In genomic region chr10:15370741-15371701, GRCh38 we compare ENCODE assay signal across 8 cellular contexts. TPM values are rescaled to one million over a fixed set of nuclear protein-coding genes. Genes with fewer than 3 reads are reported as not detected.
A peak's percentile ranks its signal among the peaks of the same experiment; 100 is the strongest.
DNase-seq lines count a peak whose midpoint lies in the region; ATAC-seq and TF ChIP-seq lines count a peak whose summit lies in the region.

TSS of gene FAM171A1 (minus strand) at chr10:15371289. CDS start at chr10:15371052, 237 bp downstream.

- H2AFZ ChIP-seq in MM.1S (ENCODE audit: low read length) = peak within 1 kb of the TSS; percentile 58; the same call in 1 of the 2 replicates

- no peaks in the 10 kb centered on the region for H3K9me2 ChIP-seq in MM.1S (replicated peaks; ENCODE audit: insufficient read depth, low read length)

- peaks cover 21% of the 10 kb centered on the region for H3K4me1 ChIP-seq in MM.1S (ENCODE audit: low read length)
- peaks cover 0 to 2% of the 10 kb centered on the region in 2 donors for H3K4me1 ChIP-seq in lung (ENCODE audit: control insufficient read depth in 2 of 2, insufficient read depth in 2 of 2, low read length in 2 of 2)

- peak; percentile 53 for ATAC-seq in GM21390 (IDR thresholded peaks at IDR 0.05; ENCODE audit: unreplicated experiment)
- ATAC-seq in lung (ENCODE audit: insufficient read depth, low FRiP score) = peak; percentile 66

- peak; percentile 31 for DNase-seq in CD1c-positive myeloid dendritic cell (ENCODE audit: extremely low spot score)
- peak; percentile 73 for DNase-seq in MM.1S
- DNase-seq in activated CD8-positive, alpha-beta memory T cell treated with anti-CD3 and anti-CD28 coated beads for 1 hour (ENCODE audit: extremely low read depth in 1 of 2, low read depth in 1 of 2) = peak; percentile 15 to 27
- DNase-seq in ecto neural progenitor cell (ENCODE audit: low spot score) = peak; percentile 80
- no peak for DNase-seq in lung (ENCODE audit: low spot score)
- peak; percentile 26 to 46 (median 27) for DNase-seq in stimulated activated CD4-positive, alpha-beta T cell treated with anti-CD3 and anti-CD28 coated beads, TNF-alpha, amount 100 ng/mL, for 1 hour (ENCODE audit: low read depth in 3 of 3, low spot score in 1 of 3)
- DNase-seq in NCI-H187 treated with DMSO at 0.1 percent for 48 hours (lab: John Stamatoyannopoulos, UW) = no peak

- H3F3A ChIP-seq in MM.1S (ENCODE audit: insufficient read depth, low read length) = peaks cover 20% of the 10 kb centered on the region

- H3K4me3 ChIP-seq in MM.1S (ENCODE audit: low read length) = peak within 1 kb of the TSS; percentile 65
- peak within 1 kb of the TSS; percentile 72 for H3K4me3 ChIP-seq in lung

- no peak within 1 kb of the TSS for H3K27ac ChIP-seq in MM.1S (ENCODE audit: low read length)
- H3K27ac ChIP-seq in lung (ENCODE audit: low read depth in 1 of 2, low read length in 1 of 2) = peak within 1 kb of the TSS in 1 of 2 donors; percentile 80

- H3K27me3 ChIP-seq in MM.1S (replicated peaks; ENCODE audit: insufficient read depth, low read length) = no peaks in the 10 kb centered on the region
- H3K27me3 ChIP-seq in lung (ENCODE audit: control insufficient read depth, insufficient read depth) = no peaks in the 10 kb centered on the region

- 2 to 3% methylated on average over 62 to 135 of the region's 135 CpGs for WGBS in lung, 2 donors

- no peaks in the 10 kb centered on the region for H4K20me1 ChIP-seq in MM.1S (ENCODE audit: insufficient read depth, low read length)

- H3K4me2 ChIP-seq in MM.1S (ENCODE audit: low read depth, low read length) = peak within 1 kb of the TSS; percentile 83

- no peaks in the 10 kb centered on the region for H3K36me3 ChIP-seq in MM.1S (replicated peaks; ENCODE audit: insufficient read depth, low read length)
- H3K36me3 ChIP-seq in lung (ENCODE audit: control insufficient read depth in 2 of 2, insufficient read depth in 2 of 2, low read length in 2 of 2) = no peaks in the 10 kb centered on the region

- no peaks in the 10 kb centered on the region for H3K9me3 ChIP-seq in MM.1S (replicated peaks; ENCODE audit: insufficient read depth, low read length)
- no peaks in the 10 kb centered on the region for H3K9me3 ChIP-seq in lung (ENCODE audit: control insufficient read depth in 2 of 2, insufficient read depth in 1 of 2, low read length in 1 of 2)

- peak within 1 kb of the TSS; percentile 65; the same call in 1 of the 2 replicates for H3K9ac ChIP-seq in MM.1S (ENCODE audit: low read length)

- peak; percentile 6; the same call in 1 of the 2 replicates for TF ChIP-seq CTCF in MM.1S (IDR thresholded peaks at IDR 0.05; ENCODE audit: low read length)
- TF ChIP-seq CTCF in lung (IDR thresholded peaks at IDR 0.05; ENCODE audit: control extremely low read depth, extremely low read depth) = no peak

- H3K79me2 ChIP-seq in MM.1S (ENCODE audit: low read length) = peaks cover 16% of the 10 kb centered on the region

RNA-seq across cellular contexts. Expression of gene FAM171A1, which starts in this region (rescaled TPM):
- 10 to 100 TPM; 10.8 to 23.5 TPM for total RNA-seq in lung
- 1 to 10 TPM; 3.4 to 8.6 TPM for polyA plus RNA-seq in lung

Comparison
In these comparisons a context has a peak if more than half of its experiments do, and no peak if none do; other contexts are left out.
1. DNase-seq: peak in CD1c-positive myeloid dendritic cell (single experiment), MM.1S (single experiment), activated CD8-positive, alpha-beta memory T cell treated with anti-CD3 and anti-CD28 coated beads for 1 hour (2 of 2), ecto neural progenitor cell (single experiment) and stimulated activated CD4-positive, alpha-beta T cell treated with anti-CD3 and anti-CD28 coated beads, TNF-alpha, amount 100 ng/mL, for 1 hour (3 of 3); none in lung (single experiment) and NCI-H187 treated with DMSO at 0.1 percent for 48 hours (single experiment).